ENCODE assay signal across 1 cellular context in the genomic region with DNA sequence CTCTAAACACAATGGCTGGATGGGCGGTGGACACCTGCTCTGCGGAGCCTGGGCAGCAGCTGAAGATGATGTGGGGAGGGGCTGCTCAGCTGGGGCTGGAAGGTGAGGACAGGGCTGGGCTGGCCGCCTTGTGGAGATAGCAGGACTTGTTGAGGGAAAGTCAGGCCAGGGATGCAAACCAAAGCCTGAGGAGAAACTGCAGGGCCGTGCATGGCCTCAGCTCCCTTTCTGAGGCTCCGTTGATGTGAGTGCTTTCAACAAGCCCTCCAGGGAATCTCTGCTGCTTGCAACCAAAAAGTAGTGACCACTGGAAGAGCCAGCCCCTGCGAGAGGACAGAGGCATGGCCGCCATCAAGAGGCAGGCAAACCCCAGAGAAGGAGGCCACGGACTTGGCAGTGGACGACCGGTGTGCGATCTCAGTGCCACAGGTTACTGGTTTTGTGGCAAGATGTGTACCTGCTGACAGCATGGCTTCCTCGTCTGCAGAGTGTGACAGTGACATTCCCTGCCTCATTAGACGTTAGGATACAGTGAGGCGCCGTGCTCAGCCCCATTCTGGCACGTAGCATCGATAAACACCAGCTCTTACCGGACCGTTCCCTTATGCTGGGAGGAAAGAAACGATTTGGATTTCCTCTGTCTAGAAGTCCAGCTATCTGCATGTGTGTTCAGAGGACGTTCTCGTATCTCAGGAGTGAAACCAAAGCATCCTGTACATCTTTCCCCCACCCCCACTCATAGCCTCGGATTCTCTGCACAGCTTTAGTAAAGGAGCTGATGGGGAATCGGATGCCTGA.
TF ChIP-seq lines count a peak whose summit lies in the region.

No MANE protein-coding gene starts in this region.

TF ChIP-seq in HepG2, 621 proteins besides CTCF, POLR2A, EP300 and RAD21 (continued from another document and continues in another):
- no peak for TF ChIP-seq AHDC1 (CRISPR knock-in tag; IDR thresholded peaks at IDR 0.05; ENCODE audit: borderline replicate concordance)
- peak; percentile 5; the same call in 1 of the 2 replicates for TF ChIP-seq ZNF580 (CRISPR knock-in tag; IDR thresholded peaks at IDR 0.05; ENCODE audit: borderline replicate concordance, low read depth)
- TF ChIP-seq SATB2 (CRISPR knock-in tag; IDR thresholded peaks at IDR 0.05) = no peak
- TF ChIP-seq, protein P1, sequence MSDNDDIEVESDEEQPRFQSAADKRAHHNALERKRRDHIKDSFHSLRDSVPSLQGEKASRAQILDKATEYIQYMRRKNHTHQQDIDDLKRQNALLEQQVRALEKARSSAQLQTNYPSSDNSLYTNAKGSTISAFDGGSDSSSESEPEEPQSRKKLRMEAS (IDR thresholded peaks at IDR 0.05) = peak; percentile 7
- no peak; the same call in 1 of the 2 replicates for TF ChIP-seq ZNF547 (CRISPR knock-in tag; IDR thresholded peaks at IDR 0.05)
- TF ChIP-seq ZNF30 (CRISPR knock-in tag; IDR thresholded peaks at IDR 0.05) = no peak
- TF ChIP-seq, protein P2, sequence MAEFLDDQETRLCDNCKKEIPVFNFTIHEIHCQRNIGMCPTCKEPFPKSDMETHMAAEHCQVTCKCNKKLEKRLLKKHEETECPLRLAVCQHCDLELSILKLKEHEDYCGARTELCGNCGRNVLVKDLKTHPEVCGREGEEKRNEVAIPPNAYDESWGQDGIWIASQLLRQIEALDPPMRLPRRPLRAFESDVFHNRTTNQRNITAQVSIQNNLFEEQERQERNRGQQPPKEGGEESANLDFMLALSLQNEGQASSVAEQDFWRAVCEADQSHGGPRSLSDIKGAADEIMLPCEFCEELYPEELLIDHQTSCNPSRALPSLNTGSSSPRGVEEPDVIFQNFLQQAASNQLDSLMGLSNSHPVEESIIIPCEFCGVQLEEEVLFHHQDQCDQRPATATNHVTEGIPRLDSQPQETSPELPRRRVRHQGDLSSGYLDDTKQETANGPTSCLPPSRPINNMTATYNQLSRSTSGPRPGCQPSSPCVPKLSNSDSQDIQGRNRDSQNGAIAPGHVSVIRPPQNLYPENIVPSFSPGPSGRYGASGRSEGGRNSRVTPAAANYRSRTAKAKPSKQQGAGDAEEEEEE (CRISPR knock-in tag; IDR thresholded peaks at IDR 0.05; ENCODE audit: borderline replicate concordance) = peak; percentile 89
- 0 out of 2 replicates have a peak, but pooled peaks have one; percentile 32 for TF ChIP-seq ZBTB7A (CRISPR knock-in tag; IDR thresholded peaks at IDR 0.05)
- TF ChIP-seq, protein P3, sequence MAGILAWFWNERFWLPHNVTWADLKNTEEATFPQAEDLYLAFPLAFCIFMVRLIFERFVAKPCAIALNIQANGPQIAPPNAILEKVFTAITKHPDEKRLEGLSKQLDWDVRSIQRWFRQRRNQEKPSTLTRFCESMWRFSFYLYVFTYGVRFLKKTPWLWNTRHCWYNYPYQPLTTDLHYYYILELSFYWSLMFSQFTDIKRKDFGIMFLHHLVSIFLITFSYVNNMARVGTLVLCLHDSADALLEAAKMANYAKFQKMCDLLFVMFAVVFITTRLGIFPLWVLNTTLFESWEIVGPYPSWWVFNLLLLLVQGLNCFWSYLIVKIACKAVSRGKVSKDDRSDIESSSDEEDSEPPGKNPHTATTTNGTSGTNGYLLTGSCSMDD (CRISPR knock-in tag; IDR thresholded peaks at IDR 0.05) = 0 out of 2 replicates have a peak, but pooled peaks have one; percentile 58
- TF ChIP-seq ZNF761 (CRISPR knock-in tag; conservative IDR thresholded peaks at IDR 0.05) = peak; percentile 89; the same call in 1 of the 2 replicates
- no peak for TF ChIP-seq ZSCAN21 (CRISPR knock-in tag; IDR thresholded peaks at IDR 0.05; ENCODE audit: borderline replicate concordance)
- TF ChIP-seq KMT2A (CRISPR knock-in tag; IDR thresholded peaks at IDR 0.05) = 0 out of 2 replicates have a peak, but pooled peaks have one; percentile 42
- TF ChIP-seq, protein P4, sequence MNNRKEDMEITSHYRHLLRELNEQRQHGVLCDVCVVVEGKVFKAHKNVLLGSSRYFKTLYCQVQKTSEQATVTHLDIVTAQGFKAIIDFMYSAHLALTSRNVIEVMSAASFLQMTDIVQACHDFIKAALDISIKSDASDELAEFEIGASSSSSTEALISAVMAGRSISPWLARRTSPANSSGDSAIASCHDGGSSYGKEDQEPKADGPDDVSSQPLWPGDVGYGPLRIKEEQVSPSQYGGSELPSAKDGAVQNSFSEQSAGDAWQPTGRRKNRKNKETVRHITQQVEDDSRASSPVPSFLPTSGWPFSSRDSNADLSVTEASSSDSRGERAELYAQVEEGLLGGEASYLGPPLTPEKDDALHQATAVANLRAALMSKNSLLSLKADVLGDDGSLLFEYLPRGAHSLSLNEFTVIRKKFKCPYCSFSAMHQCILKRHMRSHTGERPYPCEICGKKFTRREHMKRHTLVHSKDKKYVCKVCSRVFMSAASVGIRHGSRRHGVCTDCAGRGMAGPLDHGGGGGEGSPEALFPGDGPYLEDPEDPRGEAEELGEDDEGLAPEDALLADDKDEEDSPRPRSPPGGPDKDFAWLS (CRISPR knock-in tag; IDR thresholded peaks at IDR 0.05; ENCODE audit: borderline replicate concordance) = peak; percentile 82; the same call in 1 of the 2 replicates
- TF ChIP-seq, protein P5, sequence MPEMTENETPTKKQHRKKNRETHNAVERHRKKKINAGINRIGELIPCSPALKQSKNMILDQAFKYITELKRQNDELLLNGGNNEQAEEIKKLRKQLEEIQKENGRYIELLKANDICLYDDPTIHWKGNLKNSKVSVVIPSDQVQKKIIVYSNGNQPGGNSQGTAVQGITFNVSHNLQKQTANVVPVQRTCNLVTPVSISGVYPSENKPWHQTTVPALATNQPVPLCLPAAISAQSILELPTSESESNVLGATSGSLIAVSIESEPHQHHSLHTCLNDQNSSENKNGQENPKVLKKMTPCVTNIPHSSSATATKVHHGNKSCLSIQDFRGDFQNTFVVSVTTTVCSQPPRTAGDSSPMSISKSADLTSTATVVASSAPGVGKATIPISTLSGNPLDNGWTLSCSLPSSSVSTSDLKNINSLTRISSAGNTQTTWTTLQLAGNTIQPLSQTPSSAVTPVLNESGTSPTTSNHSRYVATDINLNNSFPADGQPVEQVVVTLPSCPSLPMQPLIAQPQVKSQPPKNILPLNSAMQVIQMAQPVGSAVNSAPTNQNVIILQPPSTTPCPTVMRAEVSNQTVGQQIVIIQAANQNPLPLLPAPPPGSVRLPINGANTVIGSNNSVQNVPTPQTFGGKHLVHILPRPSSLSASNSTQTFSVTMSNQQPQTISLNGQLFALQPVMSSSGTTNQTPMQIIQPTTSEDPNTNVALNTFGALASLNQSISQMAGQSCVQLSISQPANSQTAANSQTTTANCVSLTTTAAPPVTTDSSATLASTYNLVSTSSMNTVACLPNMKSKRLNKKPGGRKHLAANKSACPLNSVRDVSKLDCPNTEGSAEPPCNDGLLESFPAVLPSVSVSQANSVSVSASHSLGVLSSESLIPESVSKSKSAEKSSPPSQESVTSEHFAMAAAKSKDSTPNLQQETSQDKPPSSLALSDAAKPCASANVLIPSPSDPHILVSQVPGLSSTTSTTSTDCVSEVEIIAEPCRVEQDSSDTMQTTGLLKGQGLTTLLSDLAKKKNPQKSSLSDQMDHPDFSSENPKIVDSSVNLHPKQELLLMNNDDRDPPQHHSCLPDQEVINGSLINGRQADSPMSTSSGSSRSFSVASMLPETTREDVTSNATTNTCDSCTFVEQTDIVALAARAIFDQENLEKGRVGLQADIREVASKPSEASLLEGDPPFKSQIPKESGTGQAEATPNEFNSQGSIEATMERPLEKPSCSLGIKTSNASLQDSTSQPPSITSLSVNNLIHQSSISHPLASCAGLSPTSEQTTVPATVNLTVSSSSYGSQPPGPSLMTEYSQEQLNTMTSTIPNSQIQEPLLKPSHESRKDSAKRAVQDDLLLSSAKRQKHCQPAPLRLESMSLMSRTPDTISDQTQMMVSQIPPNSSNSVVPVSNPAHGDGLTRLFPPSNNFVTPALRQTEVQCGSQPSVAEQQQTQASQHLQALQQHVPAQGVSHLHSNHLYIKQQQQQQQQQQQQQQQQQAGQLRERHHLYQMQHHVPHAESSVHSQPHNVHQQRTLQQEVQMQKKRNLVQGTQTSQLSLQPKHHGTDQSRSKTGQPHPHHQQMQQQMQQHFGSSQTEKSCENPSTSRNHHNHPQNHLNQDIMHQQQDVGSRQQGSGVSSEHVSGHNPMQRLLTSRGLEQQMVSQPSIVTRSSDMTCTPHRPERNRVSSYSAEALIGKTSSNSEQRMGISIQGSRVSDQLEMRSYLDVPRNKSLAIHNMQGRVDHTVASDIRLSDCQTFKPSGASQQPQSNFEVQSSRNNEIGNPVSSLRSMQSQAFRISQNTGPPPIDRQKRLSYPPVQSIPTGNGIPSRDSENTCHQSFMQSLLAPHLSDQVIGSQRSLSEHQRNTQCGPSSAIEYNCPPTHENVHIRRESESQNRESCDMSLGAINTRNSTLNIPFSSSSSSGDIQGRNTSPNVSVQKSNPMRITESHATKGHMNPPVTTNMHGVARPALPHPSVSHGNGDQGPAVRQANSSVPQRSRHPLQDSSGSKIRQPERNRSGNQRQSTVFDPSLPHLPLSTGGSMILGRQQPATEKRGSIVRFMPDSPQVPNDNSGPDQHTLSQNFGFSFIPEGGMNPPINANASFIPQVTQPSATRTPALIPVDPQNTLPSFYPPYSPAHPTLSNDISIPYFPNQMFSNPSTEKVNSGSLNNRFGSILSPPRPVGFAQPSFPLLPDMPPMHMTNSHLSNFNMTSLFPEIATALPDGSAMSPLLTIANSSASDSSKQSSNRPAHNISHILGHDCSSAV (CRISPR knock-in tag; IDR thresholded peaks at IDR 0.05; ENCODE audit: borderline replicate concordance) = 0 out of 2 replicates have a peak, but pooled peaks have one; percentile 63
- no peak for TF ChIP-seq RFXAP (CRISPR knock-in tag; IDR thresholded peaks at IDR 0.05; ENCODE audit: borderline replicate concordance)
- no peak for TF ChIP-seq CHD2 (IDR thresholded peaks at IDR 0.05; ENCODE audit: low read depth, low read length)
- no peak for TF ChIP-seq HMG20B (CRISPR knock-in tag; conservative IDR thresholded peaks at IDR 0.05)
- TF ChIP-seq ZNF766 (CRISPR knock-in tag; IDR thresholded peaks at IDR 0.05; ENCODE audit: borderline replicate concordance) = 0 out of 2 replicates have a peak, but pooled peaks have one; percentile 58
- TF ChIP-seq FOSL2 (CRISPR knock-in tag; IDR thresholded peaks at IDR 0.05) = peak; percentile 7; the same call in 1 of the 2 replicates
- TF ChIP-seq, protein P6, sequence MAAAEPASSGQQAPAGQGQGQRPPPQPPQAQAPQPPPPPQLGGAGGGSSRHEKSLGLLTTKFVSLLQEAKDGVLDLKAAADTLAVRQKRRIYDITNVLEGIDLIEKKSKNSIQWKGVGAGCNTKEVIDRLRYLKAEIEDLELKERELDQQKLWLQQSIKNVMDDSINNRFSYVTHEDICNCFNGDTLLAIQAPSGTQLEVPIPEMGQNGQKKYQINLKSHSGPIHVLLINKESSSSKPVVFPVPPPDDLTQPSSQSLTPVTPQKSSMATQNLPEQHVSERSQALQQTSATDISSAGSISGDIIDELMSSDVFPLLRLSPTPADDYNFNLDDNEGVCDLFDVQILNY (CRISPR knock-in tag; conservative IDR thresholded peaks at IDR 0.05) = no peak
- peak; percentile 95 for TF ChIP-seq ZNF331 (CRISPR knock-in tag; IDR thresholded peaks at IDR 0.05)
- no peak for TF ChIP-seq ATAD3A (CRISPR knock-in tag; IDR thresholded peaks at IDR 0.05)
- no peak for TF ChIP-seq ZFP36L2 (CRISPR knock-in tag; IDR thresholded peaks at IDR 0.05)
- TF ChIP-seq ZNF607 (CRISPR knock-in tag; IDR thresholded peaks at IDR 0.05; ENCODE audit: borderline replicate concordance) = no peak
- TF ChIP-seq IKZF4 (CRISPR knock-in tag; IDR thresholded peaks at IDR 0.05; ENCODE audit: borderline replicate concordance, low read depth, not compliant biosample characterization) = peak; percentile 39
- 0 out of 2 replicates have a peak, but pooled peaks have one; percentile 51 for TF ChIP-seq ZNF446 (CRISPR knock-in tag; IDR thresholded peaks at IDR 0.05)
- TF ChIP-seq ZNF703 (CRISPR knock-in tag; IDR thresholded peaks at IDR 0.05; ENCODE audit: borderline replicate concordance) = 0 out of 2 replicates have a peak, but pooled peaks have one; percentile 18
- TF ChIP-seq MED13 (CRISPR knock-in tag; IDR thresholded peaks at IDR 0.05) = 0 out of 2 replicates have a peak, but pooled peaks have one; percentile 14
- peak; percentile 71; the same call in 1 of the 2 replicates for TF ChIP-seq MTERF4 (CRISPR knock-in tag; IDR thresholded peaks at IDR 0.05)
- TF ChIP-seq ZNF891 (CRISPR knock-in tag; IDR thresholded peaks at IDR 0.05) = peak; percentile 28; the same call in 1 of the 2 replicates
